16 cellular contexts compared by ENCODE assay signal in the genomic region with DNA sequence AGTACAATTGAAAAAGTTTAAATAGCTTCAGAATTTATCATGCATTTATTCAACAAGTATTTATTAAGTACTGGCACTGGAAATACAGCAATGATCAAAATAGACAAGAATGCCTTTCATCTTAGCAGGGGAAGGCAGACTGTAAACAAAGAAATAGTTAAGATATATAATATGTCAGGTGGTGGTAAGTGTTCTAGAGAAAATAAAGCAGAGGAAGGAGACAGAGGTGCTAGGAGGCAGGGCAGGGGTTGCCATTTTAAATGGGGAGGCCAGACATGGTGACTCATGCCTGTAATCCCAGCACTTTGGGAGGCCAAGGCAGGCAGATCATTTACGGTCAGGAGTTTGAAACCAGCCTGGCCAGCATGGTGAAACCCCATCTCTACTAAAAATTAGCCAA. TPM values are rescaled to one million over a fixed set of nuclear protein-coding genes. Genes with fewer than 3 reads are reported as not detected.
DNase-seq lines count a peak whose midpoint lies in the region; ATAC-seq and TF ChIP-seq lines count a peak whose summit lies in the region.
"Had no signal": no experiment of that assay in that cellular context is flagged by ENCODE, and none has a peak within 500 bp of the region (broad histone marks: within the 10 kb centered on the region; RNA-seq: fewer than 3 reads in every experiment).

No MANE protein-coding gene starts in this region.

- no peak for ATAC-seq in GM21528 (IDR thresholded peaks at IDR 0.05; ENCODE audit: low FRiP score, unreplicated experiment)
- ATAC-seq: mucosa of descending colon had no signal

- H4K20me1 ChIP-seq in smooth muscle cell (ENCODE audit: low read depth) (no peaks in the 10 kb centered on the region), MM.1S (ENCODE audit: insufficient read depth, low read length) (no peaks in the 10 kb centered on the region)

- H3K9me3 ChIP-seq in smooth muscle cell (replicated peaks; ENCODE audit: low read depth): no peaks in the 10 kb centered on the region
- no peaks in the 10 kb centered on the region for H3K9me3 ChIP-seq in MM.1S (replicated peaks; ENCODE audit: insufficient read depth, low read length)
- H3K9me3 ChIP-seq: esophagus squamous epithelium, mucosa of descending colon, transverse colon had no signal

- H3K4me2 ChIP-seq in smooth muscle cell: peak overlapping the region; percentile 5
- no peak overlapping the region for H3K4me2 ChIP-seq in MM.1S (ENCODE audit: low read depth, low read length)

- no peak overlapping the region for H3K9ac ChIP-seq in smooth muscle cell (ENCODE audit: low read depth)
- no peak overlapping the region for H3K9ac ChIP-seq in MM.1S (ENCODE audit: low read length)

- TF ChIP-seq CTCF in fibroblast of pulmonary artery (IDR thresholded peaks at IDR 0.05; ENCODE audit: low read length, missing control alignments) (no peak), smooth muscle cell (IDR thresholded peaks at IDR 0.05; ENCODE audit: borderline replicate concordance, insufficient read depth, poor library complexity, severe bottlenecking) (no peak), MM.1S (IDR thresholded peaks at IDR 0.05; ENCODE audit: low read length) (no peak)

- H3K27me3 ChIP-seq in smooth muscle cell (ENCODE audit: low read depth) (no peaks in the 10 kb centered on the region), MM.1S (replicated peaks; ENCODE audit: insufficient read depth, low read length) (no peaks in the 10 kb centered on the region)
- H3K27me3 ChIP-seq: transverse colon had no signal

- WGBS in smooth muscle cell (ENCODE audit: low lambda C conversion rate): 0% methylated on average over 1 of the region's 1 CpG

- H2AFZ ChIP-seq in smooth muscle cell (ENCODE audit: low read depth): no peak overlapping the region
- H2AFZ ChIP-seq in MM.1S (ENCODE audit: low read length): no peak overlapping the region

- H3K4me3 ChIP-seq in fibroblast of pulmonary artery (replicated peaks; ENCODE audit: low read depth, low read length) (no peak overlapping the region), smooth muscle cell (no peak overlapping the region), MM.1S (ENCODE audit: low read length) (no peak overlapping the region)
- H3K4me3 ChIP-seq: esophagus squamous epithelium, mucosa of descending colon, transverse colon had no signal

- H3K36me3 ChIP-seq in smooth muscle cell (ENCODE audit: low read depth) (no peaks in the 10 kb centered on the region), MM.1S (replicated peaks; ENCODE audit: insufficient read depth, low read length) (no peaks in the 10 kb centered on the region)
- H3K36me3 ChIP-seq: esophagus squamous epithelium, transverse colon had no signal

- H3K9me2 ChIP-seq in MM.1S (replicated peaks; ENCODE audit: insufficient read depth, low read length): no peaks in the 10 kb centered on the region

- H3F3A ChIP-seq in smooth muscle cell (ENCODE audit: low read depth) (peaks cover 5% of the 10 kb centered on the region), MM.1S (ENCODE audit: insufficient read depth, low read length) (no peaks in the 10 kb centered on the region)

- peak overlapping the region; percentile 79 for H3K27ac ChIP-seq in smooth muscle cell (ENCODE audit: low read depth)
- no peak overlapping the region for H3K27ac ChIP-seq in MM.1S (ENCODE audit: low read length)
- H3K27ac ChIP-seq: esophagus squamous epithelium, HL-60, transverse colon had no signal

- H3K4me1 ChIP-seq in smooth muscle cell (ENCODE audit: low read depth) (peaks cover 11% of the 10 kb centered on the region), MM.1S (ENCODE audit: low read length) (peaks cover 9% of the 10 kb centered on the region)
- H3K4me1 ChIP-seq: esophagus squamous epithelium, transverse colon had no signal

- DNase-seq in NK-92 treated with Interleukin-12 subunit alpha and Interleukin-12 subunit beta, amount 100 ng/mL, for 24 hours (lab: John Stamatoyannopoulos, UW): peak; percentile 5
- DNase-seq in NK-92 (lab: John Stamatoyannopoulos, UW; ENCODE audit: unreplicated experiment): no peak
- DNase-seq in RPMI7951 (ENCODE audit: low read depth): peak; percentile 14
- DNase-seq in fibroblast of pulmonary artery (ENCODE audit: low read depth): peak; percentile 53
- DNase-seq in smooth muscle cell (lab: John Stamatoyannopoulos, UW; ENCODE audit: unreplicated experiment): no peak
- DNase-seq in NOMO-1 treated with DMSO at 0.1 percent for 48 hours (lab: John Stamatoyannopoulos, UW; ENCODE audit: unreplicated experiment): no peak
- no peak for DNase-seq in MM.1S
- DNase-seq: 8988T; esophagus squamous epithelium; mucosa of descending colon; NCI-H1436; NCI-H69; stimulated activated CD8-positive, alpha-beta memory T cell treated with anti-CD3 and anti-CD28 coated beads, Interleukin-4, amount 100 ng/mL, for 48 hours; transverse colon had no signal

- H3K79me2 ChIP-seq in smooth muscle cell (ENCODE audit: low read depth) (no peaks in the 10 kb centered on the region), MM.1S (ENCODE audit: low read length) (no peaks in the 10 kb centered on the region)

RNA-seq across cellular contexts. Expression of a gene that starts 13.6 kb away (rescaled TPM):
- 0.60 and 2.2 TPM in 2 replicates for total RNA-seq in RPMI7951 (2014; rRNA removed; shearing (Covaris generic))
- 25.6 and 34.1 TPM in 2 replicates for total RNA-seq in smooth muscle cell
- polyA plus RNA-seq in smooth muscle cell: 15.3 and 25.5 TPM in 2 replicates

RNA-seq across cellular contexts. Expression of a gene that starts 56.0 kb away (rescaled TPM):
- total RNA-seq in RPMI7951 (2014; rRNA removed; shearing (Covaris generic)): 1,702 and 1,722 TPM in 2 replicates
- 1,873 and 2,023 TPM in 2 replicates for total RNA-seq in smooth muscle cell
- polyA plus RNA-seq in smooth muscle cell: 740 and 855 TPM in 2 replicates

Comparison
In these comparisons a context has a peak if more than half of its experiments do, and no peak if none do; other contexts are left out.
1. DNase-seq: peak in NK-92 treated with Interleukin-12 subunit alpha and Interleukin-12 subunit beta, amount 100 ng/mL, for 24 hours (single experiment), RPMI7951 (single experiment) and fibroblast of pulmonary artery (single experiment); none in NK-92 (single experiment), smooth muscle cell (single experiment), NOMO-1 treated with DMSO at 0.1 percent for 48 hours (single experiment) and MM.1S (single experiment).